15 cellular contexts compared by ENCODE assay signal in genomic region chr2:211760103-211760502, GRCh38.
DNase-seq lines count a peak whose midpoint lies in the region; ATAC-seq and TF ChIP-seq lines count a peak whose summit lies in the region.
"Had no signal": no experiment of that assay in that cellular context is flagged by ENCODE, and none has a peak within 500 bp of the region (broad histone marks: within the 10 kb centered on the region; RNA-seq: fewer than 3 reads in every experiment).

No MANE protein-coding gene starts in this region.

- H2BK120ac ChIP-seq in trophoblast cell (ENCODE audit: insufficient read depth, low read length, poor library complexity) = no peak overlapping the region

- no peak overlapping the region for H4K12ac ChIP-seq in trophoblast cell (ENCODE audit: low read depth, low read length)

- no peak overlapping the region for H2BK12ac ChIP-seq in trophoblast cell (ENCODE audit: low read length)

- H3K4me1 ChIP-seq in trophoblast cell (ENCODE audit: control insufficient read depth in 1 of 2, insufficient read depth in 2 of 2, low read length in 2 of 2) = no peaks in the 10 kb centered on the region
- H3K4me1 ChIP-seq in upper lobe of right lung = no peaks in the 10 kb centered on the region
- H3K4me1 ChIP-seq in hepatocyte (ENCODE audit: insufficient read depth) = no peaks in the 10 kb centered on the region
- H3K4me1 ChIP-seq: Caco-2, HAP-1 had no signal

- intact Hi-C loops in upper lobe of right lung (cut with DNase I) = no loop called here

- no peak overlapping the region for H4K8ac ChIP-seq in trophoblast cell (ENCODE audit: low read depth, low read length)

- H2BK5ac ChIP-seq in trophoblast cell (ENCODE audit: low read depth, low read length, poor library complexity) = no peak overlapping the region

- H3K23ac ChIP-seq in trophoblast cell (ENCODE audit: low read length) = no peak overlapping the region

- H4K91ac ChIP-seq in trophoblast cell (ENCODE audit: low read depth, low read length) = no peak overlapping the region

- no CpG with 5 or more reads among the region's 1 CpG for WGBS in trophoblast cell (ENCODE audit: extremely low coverage, insufficient coverage, insufficient read length)
- WGBS in hepatocyte (ENCODE audit: low lambda C conversion rate, missing lambda C conversion rate) = 60% methylated on average over 1 of the region's 1 CpG

- no peak overlapping the region for H3K4ac ChIP-seq in trophoblast cell (ENCODE audit: low read depth, low read length)

- no peak overlapping the region for H2AK5ac ChIP-seq in trophoblast cell (ENCODE audit: low read length)

- no peaks in the 10 kb centered on the region for H4K20me1 ChIP-seq in hepatocyte (ENCODE audit: insufficient read depth, poor library complexity, severe bottlenecking)

- H3K36me3 ChIP-seq in trophoblast cell (ENCODE audit: control insufficient read depth in 1 of 2, insufficient read depth in 2 of 2, low read length in 2 of 2) (no peaks in the 10 kb centered on the region), upper lobe of right lung (no peaks in the 10 kb centered on the region), hepatocyte (replicated peaks; ENCODE audit: insufficient read depth, low read depth) (no peaks in the 10 kb centered on the region)
- H3K36me3 ChIP-seq: HAP-1 had no signal

- H3K27ac ChIP-seq in trophoblast cell (ENCODE audit: low read depth, low read length) = no peak overlapping the region
- H3K27ac ChIP-seq in upper lobe of right lung = no peak overlapping the region
- H3K27ac ChIP-seq in hepatocyte = no peak overlapping the region

- H3K4me3 ChIP-seq in epithelial cell of esophagus (ENCODE audit: low read length) (no peak overlapping the region), trophoblast cell (ENCODE audit: low read depth, low read length) (no peak overlapping the region), upper lobe of right lung (no peak overlapping the region), hepatocyte (no peak overlapping the region)
- H3K4me3 ChIP-seq: HAP-1 had no signal

- H3K4me2 ChIP-seq in trophoblast cell (ENCODE audit: low read length) (no peak overlapping the region), hepatocyte (no peak overlapping the region)

- H3K18ac ChIP-seq in trophoblast cell (ENCODE audit: low read length) = no peak overlapping the region

- peak; percentile 20 for DNase-seq in HCEC 1CT
- peak; percentile 10 for DNase-seq in epithelial cell of esophagus (ENCODE audit: low read depth)
- DNase-seq in trophoblast cell = peak; percentile 0 to 11
- DNase-seq in NCI-H2107 treated with DMSO at 0.1 percent for 48 hours (lab: John Stamatoyannopoulos, UW; ENCODE audit: unreplicated experiment) = no peak
- no peak for DNase-seq in upper lobe of right lung
- no peak for DNase-seq in hepatocyte (ENCODE audit: low spot score)
- DNase-seq: C1 segment of cervical spinal cord; Caco-2; CD4-positive, alpha-beta memory T cell; DMS 273 treated with DMSO at 0.1 percent for 48 hours; DMS79; EL; GDM1; GOT3 had no signal

- no peak overlapping the region for H3K14ac ChIP-seq in trophoblast cell (ENCODE audit: low read length)

- H3K9me2 ChIP-seq in hepatocyte (replicated peaks; ENCODE audit: insufficient read depth) = no peaks in the 10 kb centered on the region

- H3K9ac ChIP-seq in trophoblast cell (ENCODE audit: low read length) = no peak overlapping the region

- H2AFZ ChIP-seq in trophoblast cell (ENCODE audit: insufficient read depth, low read length, poor library complexity) = no peak overlapping the region
- H2AFZ ChIP-seq in hepatocyte = no peak overlapping the region

- no peaks in the 10 kb centered on the region for H3K79me1 ChIP-seq in trophoblast cell (ENCODE audit: low read length)

- H3K9me3 ChIP-seq in trophoblast cell (ENCODE audit: insufficient read depth, low read depth, low read length) = no peaks in the 10 kb centered on the region
- H3K9me3 ChIP-seq in upper lobe of right lung = no peaks in the 10 kb centered on the region
- no peaks in the 10 kb centered on the region for H3K9me3 ChIP-seq in hepatocyte (ENCODE audit: low read depth)
- H3K9me3 ChIP-seq: Caco-2, HAP-1 had no signal

- no peaks in the 10 kb centered on the region for H3K79me2 ChIP-seq in trophoblast cell (ENCODE audit: control insufficient read depth, insufficient read depth, low read length, poor library complexity)
- H3K79me2 ChIP-seq in hepatocyte = no peaks in the 10 kb centered on the region

- no peak for ATAC-seq in upper lobe of right lung

- TF ChIP-seq CTCF in epithelial cell of esophagus (IDR thresholded peaks at IDR 0.05; ENCODE audit: insufficient read depth, low read depth, low read length, missing control alignments) (no peak), upper lobe of right lung (IDR thresholded peaks at IDR 0.05) (no peak), hepatocyte (IDR thresholded peaks at IDR 0.05; ENCODE audit: poor library complexity) (no peak)

- H3K27me3 ChIP-seq in trophoblast cell (ENCODE audit: insufficient read depth, low read length) (no peaks in the 10 kb centered on the region), upper lobe of right lung (no peaks in the 10 kb centered on the region), hepatocyte (no peaks in the 10 kb centered on the region)

Comparison
In these comparisons a context has a peak if more than half of its experiments do, and no peak if none do; other contexts are left out.
1. DNase-seq: peak in HCEC 1CT (single experiment), epithelial cell of esophagus (single experiment) and trophoblast cell (2 of 2); none in NCI-H2107 treated with DMSO at 0.1 percent for 48 hours (single experiment), upper lobe of right lung (single experiment) and hepatocyte (single experiment).